In the genomic region with DNA sequence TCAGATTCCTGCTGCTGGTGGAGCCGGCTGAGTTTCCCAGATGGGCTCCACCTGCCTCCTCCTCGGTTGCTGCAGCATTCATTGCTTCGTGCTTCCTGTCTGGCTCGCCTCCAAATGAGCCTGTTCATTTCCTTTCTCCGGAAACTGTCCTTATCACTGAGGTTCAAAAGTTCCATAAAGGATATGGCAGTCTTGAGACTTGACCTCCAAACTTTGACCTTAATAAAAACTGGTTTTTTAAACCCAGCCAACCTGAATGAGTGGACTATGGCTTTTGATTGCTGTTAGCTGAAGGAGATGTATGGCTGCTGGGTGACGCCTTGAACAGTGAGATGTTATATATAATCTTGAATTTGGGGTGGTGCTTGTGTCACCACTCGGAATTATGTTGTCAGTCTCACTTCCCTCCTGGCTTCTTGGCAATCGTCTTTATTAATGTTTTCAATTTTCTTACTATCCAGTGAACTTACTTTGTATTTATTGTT, we compare ENCODE assay signal across 1 cellular context.
TF ChIP-seq lines count a peak whose summit lies in the region.

No MANE protein-coding gene starts in this region.

TF ChIP-seq in HepG2, 621 proteins besides CTCF, POLR2A, EP300 and RAD21 (continued from another document and continues in another):
- TF ChIP-seq, protein P1, sequence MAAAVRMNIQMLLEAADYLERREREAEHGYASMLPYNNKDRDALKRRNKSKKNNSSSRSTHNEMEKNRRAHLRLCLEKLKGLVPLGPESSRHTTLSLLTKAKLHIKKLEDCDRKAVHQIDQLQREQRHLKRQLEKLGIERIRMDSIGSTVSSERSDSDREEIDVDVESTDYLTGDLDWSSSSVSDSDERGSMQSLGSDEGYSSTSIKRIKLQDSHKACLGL (CRISPR knock-in tag; IDR thresholded peaks at IDR 0.05): no peak
- TF ChIP-seq, protein P2, sequence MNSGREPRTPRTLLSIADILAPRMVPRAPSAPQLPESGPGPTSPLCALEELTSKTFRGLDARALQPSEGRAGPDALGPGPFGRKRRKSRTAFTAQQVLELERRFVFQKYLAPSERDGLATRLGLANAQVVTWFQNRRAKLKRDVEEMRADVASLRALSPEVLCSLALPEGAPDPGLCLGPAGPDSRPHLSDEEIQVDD (CRISPR knock-in tag; IDR thresholded peaks at IDR 0.05; ENCODE audit: borderline replicate concordance): no peak
- TF ChIP-seq, protein P3, sequence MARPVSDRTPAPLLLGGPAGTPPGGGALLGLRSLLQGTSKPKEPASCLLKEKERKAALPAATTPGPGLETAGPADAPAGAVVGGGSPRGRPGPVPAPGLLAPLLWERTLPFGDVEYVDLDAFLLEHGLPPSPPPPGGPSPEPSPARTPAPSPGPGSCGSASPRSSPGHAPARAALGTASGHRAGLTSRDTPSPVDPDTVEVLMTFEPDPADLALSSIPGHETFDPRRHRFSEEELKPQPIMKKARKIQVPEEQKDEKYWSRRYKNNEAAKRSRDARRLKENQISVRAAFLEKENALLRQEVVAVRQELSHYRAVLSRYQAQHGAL (CRISPR knock-in tag; IDR thresholded peaks at IDR 0.05; ENCODE audit: not compliant biosample characterization): no peak
- TF ChIP-seq BRCA1 (CRISPR knock-in tag; IDR thresholded peaks at IDR 0.05) (no peak), KMT2A (CRISPR knock-in tag; IDR thresholded peaks at IDR 0.05) (no peak; the same call in 1 of the 2 replicates), ATRX (CRISPR knock-in tag; IDR thresholded peaks at IDR 0.05; ENCODE audit: borderline replicate concordance) (no peak), ZNF205 (CRISPR knock-in tag; IDR thresholded peaks at IDR 0.05) (no peak), ZNF451 (CRISPR knock-in tag; IDR thresholded peaks at IDR 0.05) (no peak), ZNF24 (IDR thresholded peaks at IDR 0.05) (no peak), ZNF747 (CRISPR knock-in tag; IDR thresholded peaks at IDR 0.05; ENCODE audit: borderline replicate concordance) (no peak), ZNF777 (CRISPR knock-in tag; IDR thresholded peaks at IDR 0.05) (no peak), RXRA (CRISPR knock-in tag; IDR thresholded peaks at IDR 0.05) (no peak; the same call in 1 of the 2 replicates), MIXL1 (CRISPR knock-in tag; IDR thresholded peaks at IDR 0.05) (peak; percentile 90), ZNF577 (CRISPR knock-in tag; IDR thresholded peaks at IDR 0.05; ENCODE audit: borderline replicate concordance, low read depth) (no peak), ZNF678 (CRISPR knock-in tag; IDR thresholded peaks at IDR 0.05) (no peak), PITX1 (CRISPR knock-in tag; IDR thresholded peaks at IDR 0.05) (no peak), CBX1 (IDR thresholded peaks at IDR 0.05; ENCODE audit: low read depth) (no peak), NR2F6 (IDR thresholded peaks at IDR 0.05) (peak; percentile 77), NR2F6 (CRISPR knock-in tag; IDR thresholded peaks at IDR 0.05) (peak; percentile 89), ZMAT3 (CRISPR knock-in tag; conservative IDR thresholded peaks at IDR 0.05) (no peak), ZNF510 (CRISPR knock-in tag; IDR thresholded peaks at IDR 0.05; ENCODE audit: low read depth) (no peak), MAZ (IDR thresholded peaks at IDR 0.05; ENCODE audit: borderline replicate concordance, low read depth, low read length) (no peak), MAZ (CRISPR knock-in tag; IDR thresholded peaks at IDR 0.05; ENCODE audit: low read depth) (no peak), CBX5 (CRISPR knock-in tag; IDR thresholded peaks at IDR 0.05; ENCODE audit: borderline replicate concordance) (peak; percentile 48; the same call in 1 of the 2 replicates), MEF2D (CRISPR knock-in tag; IDR thresholded peaks at IDR 0.05) (no peak), ZBTB7A (CRISPR knock-in tag; IDR thresholded peaks at IDR 0.05) (no peak), ZBTB38 (CRISPR knock-in tag; IDR thresholded peaks at IDR 0.05) (peak; percentile 51; the same call in 1 of the 2 replicates), CAMTA2 (CRISPR knock-in tag; IDR thresholded peaks at IDR 0.05; ENCODE audit: borderline replicate concordance) (no peak), TRIM24 (CRISPR knock-in tag; IDR thresholded peaks at IDR 0.05) (no peak), KDM2A (CRISPR knock-in tag; IDR thresholded peaks at IDR 0.05; ENCODE audit: borderline replicate concordance, low read depth) (no peak; the same call in 1 of the 2 replicates), ZNF652 (CRISPR knock-in tag; IDR thresholded peaks at IDR 0.05; ENCODE audit: borderline replicate concordance, low read depth) (no peak), ZNF329 (CRISPR knock-in tag; IDR thresholded peaks at IDR 0.05; ENCODE audit: low read depth) (no peak), ZNF674 (CRISPR knock-in tag; IDR thresholded peaks at IDR 0.05; ENCODE audit: low read depth) (no peak)
- TF ChIP-seq, protein P4, sequence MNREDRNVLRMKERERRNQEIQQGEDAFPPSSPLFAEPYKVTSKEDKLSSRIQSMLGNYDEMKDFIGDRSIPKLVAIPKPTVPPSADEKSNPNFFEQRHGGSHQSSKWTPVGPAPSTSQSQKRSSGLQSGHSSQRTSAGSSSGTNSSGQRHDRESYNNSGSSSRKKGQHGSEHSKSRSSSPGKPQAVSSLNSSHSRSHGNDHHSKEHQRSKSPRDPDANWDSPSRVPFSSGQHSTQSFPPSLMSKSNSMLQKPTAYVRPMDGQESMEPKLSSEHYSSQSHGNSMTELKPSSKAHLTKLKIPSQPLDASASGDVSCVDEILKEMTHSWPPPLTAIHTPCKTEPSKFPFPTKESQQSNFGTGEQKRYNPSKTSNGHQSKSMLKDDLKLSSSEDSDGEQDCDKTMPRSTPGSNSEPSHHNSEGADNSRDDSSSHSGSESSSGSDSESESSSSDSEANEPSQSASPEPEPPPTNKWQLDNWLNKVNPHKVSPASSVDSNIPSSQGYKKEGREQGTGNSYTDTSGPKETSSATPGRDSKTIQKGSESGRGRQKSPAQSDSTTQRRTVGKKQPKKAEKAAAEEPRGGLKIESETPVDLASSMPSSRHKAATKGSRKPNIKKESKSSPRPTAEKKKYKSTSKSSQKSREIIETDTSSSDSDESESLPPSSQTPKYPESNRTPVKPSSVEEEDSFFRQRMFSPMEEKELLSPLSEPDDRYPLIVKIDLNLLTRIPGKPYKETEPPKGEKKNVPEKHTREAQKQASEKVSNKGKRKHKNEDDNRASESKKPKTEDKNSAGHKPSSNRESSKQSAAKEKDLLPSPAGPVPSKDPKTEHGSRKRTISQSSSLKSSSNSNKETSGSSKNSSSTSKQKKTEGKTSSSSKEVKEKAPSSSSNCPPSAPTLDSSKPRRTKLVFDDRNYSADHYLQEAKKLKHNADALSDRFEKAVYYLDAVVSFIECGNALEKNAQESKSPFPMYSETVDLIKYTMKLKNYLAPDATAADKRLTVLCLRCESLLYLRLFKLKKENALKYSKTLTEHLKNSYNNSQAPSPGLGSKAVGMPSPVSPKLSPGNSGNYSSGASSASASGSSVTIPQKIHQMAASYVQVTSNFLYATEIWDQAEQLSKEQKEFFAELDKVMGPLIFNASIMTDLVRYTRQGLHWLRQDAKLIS (CRISPR knock-in tag; IDR thresholded peaks at IDR 0.05): no peak
- TF ChIP-seq, protein P5, sequence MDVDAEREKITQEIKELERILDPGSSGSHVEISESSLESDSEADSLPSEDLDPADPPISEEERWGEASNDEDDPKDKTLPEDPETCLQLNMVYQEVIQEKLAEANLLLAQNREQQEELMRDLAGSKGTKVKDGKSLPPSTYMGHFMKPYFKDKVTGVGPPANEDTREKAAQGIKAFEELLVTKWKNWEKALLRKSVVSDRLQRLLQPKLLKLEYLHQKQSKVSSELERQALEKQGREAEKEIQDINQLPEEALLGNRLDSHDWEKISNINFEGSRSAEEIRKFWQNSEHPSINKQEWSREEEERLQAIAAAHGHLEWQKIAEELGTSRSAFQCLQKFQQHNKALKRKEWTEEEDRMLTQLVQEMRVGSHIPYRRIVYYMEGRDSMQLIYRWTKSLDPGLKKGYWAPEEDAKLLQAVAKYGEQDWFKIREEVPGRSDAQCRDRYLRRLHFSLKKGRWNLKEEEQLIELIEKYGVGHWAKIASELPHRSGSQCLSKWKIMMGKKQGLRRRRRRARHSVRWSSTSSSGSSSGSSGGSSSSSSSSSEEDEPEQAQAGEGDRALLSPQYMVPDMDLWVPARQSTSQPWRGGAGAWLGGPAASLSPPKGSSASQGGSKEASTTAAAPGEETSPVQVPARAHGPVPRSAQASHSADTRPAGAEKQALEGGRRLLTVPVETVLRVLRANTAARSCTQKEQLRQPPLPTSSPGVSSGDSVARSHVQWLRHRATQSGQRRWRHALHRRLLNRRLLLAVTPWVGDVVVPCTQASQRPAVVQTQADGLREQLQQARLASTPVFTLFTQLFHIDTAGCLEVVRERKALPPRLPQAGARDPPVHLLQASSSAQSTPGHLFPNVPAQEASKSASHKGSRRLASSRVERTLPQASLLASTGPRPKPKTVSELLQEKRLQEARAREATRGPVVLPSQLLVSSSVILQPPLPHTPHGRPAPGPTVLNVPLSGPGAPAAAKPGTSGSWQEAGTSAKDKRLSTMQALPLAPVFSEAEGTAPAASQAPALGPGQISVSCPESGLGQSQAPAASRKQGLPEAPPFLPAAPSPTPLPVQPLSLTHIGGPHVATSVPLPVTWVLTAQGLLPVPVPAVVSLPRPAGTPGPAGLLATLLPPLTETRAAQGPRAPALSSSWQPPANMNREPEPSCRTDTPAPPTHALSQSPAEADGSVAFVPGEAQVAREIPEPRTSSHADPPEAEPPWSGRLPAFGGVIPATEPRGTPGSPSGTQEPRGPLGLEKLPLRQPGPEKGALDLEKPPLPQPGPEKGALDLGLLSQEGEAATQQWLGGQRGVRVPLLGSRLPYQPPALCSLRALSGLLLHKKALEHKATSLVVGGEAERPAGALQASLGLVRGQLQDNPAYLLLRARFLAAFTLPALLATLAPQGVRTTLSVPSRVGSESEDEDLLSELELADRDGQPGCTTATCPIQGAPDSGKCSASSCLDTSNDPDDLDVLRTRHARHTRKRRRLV (CRISPR knock-in tag; IDR thresholded peaks at IDR 0.05): no peak
- TF ChIP-seq, protein P6, sequence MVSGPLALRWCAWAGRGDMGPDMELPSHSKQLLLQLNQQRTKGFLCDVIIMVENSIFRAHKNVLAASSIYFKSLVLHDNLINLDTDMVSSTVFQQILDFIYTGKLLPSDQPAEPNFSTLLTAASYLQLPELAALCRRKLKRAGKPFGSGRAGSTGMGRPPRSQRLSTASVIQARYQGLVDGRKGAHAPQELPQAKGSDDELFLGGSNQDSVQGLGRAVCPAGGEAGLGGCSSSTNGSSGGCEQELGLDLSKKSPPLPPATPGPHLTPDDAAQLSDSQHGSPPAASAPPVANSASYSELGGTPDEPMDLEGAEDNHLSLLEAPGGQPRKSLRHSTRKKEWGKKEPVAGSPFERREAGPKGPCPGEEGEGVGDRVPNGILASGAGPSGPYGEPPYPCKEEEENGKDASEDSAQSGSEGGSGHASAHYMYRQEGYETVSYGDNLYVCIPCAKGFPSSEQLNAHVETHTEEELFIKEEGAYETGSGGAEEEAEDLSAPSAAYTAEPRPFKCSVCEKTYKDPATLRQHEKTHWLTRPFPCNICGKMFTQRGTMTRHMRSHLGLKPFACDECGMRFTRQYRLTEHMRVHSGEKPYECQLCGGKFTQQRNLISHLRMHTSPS (CRISPR knock-in tag; IDR thresholded peaks at IDR 0.05; ENCODE audit: low read depth): no peak
- TF ChIP-seq, protein P7, sequence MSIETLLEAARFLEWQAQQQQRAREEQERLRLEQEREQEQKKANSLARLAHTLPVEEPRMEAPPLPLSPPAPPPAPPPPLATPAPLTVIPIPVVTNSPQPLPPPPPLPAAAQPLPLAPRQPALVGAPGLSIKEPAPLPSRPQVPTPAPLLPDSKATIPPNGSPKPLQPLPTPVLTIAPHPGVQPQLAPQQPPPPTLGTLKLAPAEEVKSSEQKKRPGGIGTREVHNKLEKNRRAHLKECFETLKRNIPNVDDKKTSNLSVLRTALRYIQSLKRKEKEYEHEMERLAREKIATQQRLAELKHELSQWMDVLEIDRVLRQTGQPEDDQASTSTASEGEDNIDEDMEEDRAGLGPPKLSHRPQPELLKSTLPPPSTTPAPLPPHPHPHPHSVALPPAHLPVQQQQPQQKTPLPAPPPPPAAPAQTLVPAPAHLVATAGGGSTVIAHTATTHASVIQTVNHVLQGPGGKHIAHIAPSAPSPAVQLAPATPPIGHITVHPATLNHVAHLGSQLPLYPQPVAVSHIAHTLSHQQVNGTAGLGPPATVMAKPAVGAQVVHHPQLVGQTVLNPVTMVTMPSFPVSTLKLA (IDR thresholded peaks at IDR 0.05): no peak
- TF ChIP-seq, protein P8, sequence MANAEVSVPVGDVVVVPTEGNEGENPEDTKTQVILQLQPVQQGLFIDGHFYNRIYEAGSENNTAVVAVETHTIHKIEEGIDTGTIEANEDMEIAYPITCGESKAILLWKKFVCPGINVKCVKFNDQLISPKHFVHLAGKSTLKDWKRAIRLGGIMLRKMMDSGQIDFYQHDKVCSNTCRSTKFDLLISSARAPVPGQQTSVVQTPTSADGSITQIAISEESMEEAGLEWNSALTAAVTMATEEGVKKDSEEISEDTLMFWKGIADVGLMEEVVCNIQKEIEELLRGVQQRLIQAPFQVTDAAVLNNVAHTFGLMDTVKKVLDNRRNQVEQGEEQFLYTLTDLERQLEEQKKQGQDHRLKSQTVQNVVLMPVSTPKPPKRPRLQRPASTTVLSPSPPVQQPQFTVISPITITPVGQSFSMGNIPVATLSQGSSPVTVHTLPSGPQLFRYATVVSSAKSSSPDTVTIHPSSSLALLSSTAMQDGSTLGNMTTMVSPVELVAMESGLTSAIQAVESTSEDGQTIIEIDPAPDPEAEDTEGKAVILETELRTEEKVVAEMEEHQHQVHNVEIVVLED (CRISPR knock-in tag; IDR thresholded peaks at IDR 0.05; ENCODE audit: borderline replicate concordance): no peak
- TF ChIP-seq, protein P9, sequence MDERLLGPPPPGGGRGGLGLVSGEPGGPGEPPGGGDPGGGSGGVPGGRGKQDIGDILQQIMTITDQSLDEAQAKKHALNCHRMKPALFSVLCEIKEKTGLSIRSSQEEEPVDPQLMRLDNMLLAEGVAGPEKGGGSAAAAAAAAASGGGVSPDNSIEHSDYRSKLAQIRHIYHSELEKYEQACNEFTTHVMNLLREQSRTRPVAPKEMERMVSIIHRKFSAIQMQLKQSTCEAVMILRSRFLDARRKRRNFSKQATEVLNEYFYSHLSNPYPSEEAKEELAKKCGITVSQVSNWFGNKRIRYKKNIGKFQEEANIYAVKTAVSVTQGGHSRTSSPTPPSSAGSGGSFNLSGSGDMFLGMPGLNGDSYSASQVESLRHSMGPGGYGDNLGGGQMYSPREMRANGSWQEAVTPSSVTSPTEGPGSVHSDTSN (CRISPR knock-in tag; IDR thresholded peaks at IDR 0.05): no peak
- TF ChIP-seq, protein P10, sequence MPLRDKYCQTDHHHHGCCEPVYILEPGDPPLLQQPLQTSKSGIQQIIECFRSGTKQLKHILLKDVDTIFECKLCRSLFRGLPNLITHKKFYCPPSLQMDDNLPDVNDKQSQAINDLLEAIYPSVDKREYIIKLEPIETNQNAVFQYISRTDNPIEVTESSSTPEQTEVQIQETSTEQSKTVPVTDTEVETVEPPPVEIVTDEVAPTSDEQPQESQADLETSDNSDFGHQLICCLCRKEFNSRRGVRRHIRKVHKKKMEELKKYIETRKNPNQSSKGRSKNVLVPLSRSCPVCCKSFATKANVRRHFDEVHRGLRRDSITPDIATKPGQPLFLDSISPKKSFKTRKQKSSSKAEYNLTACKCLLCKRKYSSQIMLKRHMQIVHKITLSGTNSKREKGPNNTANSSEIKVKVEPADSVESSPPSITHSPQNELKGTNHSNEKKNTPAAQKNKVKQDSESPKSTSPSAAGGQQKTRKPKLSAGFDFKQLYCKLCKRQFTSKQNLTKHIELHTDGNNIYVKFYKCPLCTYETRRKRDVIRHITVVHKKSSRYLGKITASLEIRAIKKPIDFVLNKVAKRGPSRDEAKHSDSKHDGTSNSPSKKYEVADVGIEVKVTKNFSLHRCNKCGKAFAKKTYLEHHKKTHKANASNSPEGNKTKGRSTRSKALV (CRISPR knock-in tag; IDR thresholded peaks at IDR 0.05): no peak
